11 cellular contexts compared by ENCODE assay signal in genomic region chr3:58048301-58048700, GRCh38. TPM values are rescaled to one million over a fixed set of nuclear protein-coding genes. Genes with fewer than 3 reads are reported as not detected.
A peak's percentile ranks its signal among the peaks of the same experiment; 100 is the strongest.
DNase-seq lines count a peak whose midpoint lies in the region; ATAC-seq and TF ChIP-seq lines count a peak whose summit lies in the region.
"Had no signal": no experiment of that assay in that cellular context is flagged by ENCODE, and none has a peak within 500 bp of the region (broad histone marks: within the 10 kb centered on the region; RNA-seq: fewer than 3 reads in every experiment).

No MANE protein-coding gene starts in this region.

- 50% methylated on average over 1 of the region's 4 CpGs; no CpG with 5 or more reads in 1 of the 2 experiments for WGBS in mesodermal cell (ENCODE audit: insufficient coverage in 2 of 2), 2 experiments

- no peaks in the 10 kb centered on the region for H3K9me3 ChIP-seq in PC-3 (ENCODE audit: low read length)
- H3K9me3 ChIP-seq in mesodermal cell (ENCODE audit: control insufficient read depth, low read length): no peaks in the 10 kb centered on the region
- no peaks in the 10 kb centered on the region for H3K9me3 ChIP-seq in WERI-Rb-1 (ENCODE audit: severe bottlenecking)

- POLR2A ChIA-PET in PC-3 (lab: Charles Lee; ENCODE audit: unreplicated experiment): interaction anchor here (0.7 kb wide), 1 partner anchor 36 kb away, joined by 4 read pairs; no protein-coding TSS in a partner anchor

- TF ChIP-seq CTCF in PC-3 (conservative IDR thresholded peaks at IDR 0.05; ENCODE audit: low read depth, low read length) (no peak), epithelial cell of esophagus (IDR thresholded peaks at IDR 0.05; ENCODE audit: insufficient read depth, low read depth, low read length, missing control alignments) (no peak), WERI-Rb-1 (IDR thresholded peaks at IDR 0.05; ENCODE audit: low read depth, low read length) (no peak)

- H4K20me1 ChIP-seq in PC-3 (ENCODE audit: low read length): peaks cover 14% of the 10 kb centered on the region

- H3K4me1 ChIP-seq in PC-3 (ENCODE audit: insufficient read depth, low read length) (peaks cover 70% of the 10 kb centered on the region), mesodermal cell (ENCODE audit: control insufficient read depth, insufficient read depth, low read length, poor library complexity, severe bottlenecking) (peaks cover 70% of the 10 kb centered on the region)

- CTCF ChIA-PET in PC-3 (lab: Charles Lee): no interaction called here

- peak overlapping the region; percentile 73 for H3K4me2 ChIP-seq in PC-3 (ENCODE audit: low read length)

- H3K9me2 ChIP-seq in PC-3 (replicated peaks; ENCODE audit: low read length): no peaks in the 10 kb centered on the region

- no peaks in the 10 kb centered on the region for H3K27me3 ChIP-seq in PC-3 (ENCODE audit: low read length)
- H3K27me3 ChIP-seq in WERI-Rb-1 (ENCODE audit: insufficient read depth, low read depth, severe bottlenecking): no peaks in the 10 kb centered on the region

- H2AFZ ChIP-seq in PC-3 (ENCODE audit: low read length): no peak overlapping the region

- peaks cover 44% of the 10 kb centered on the region for H3F3A ChIP-seq in PC-3 (ENCODE audit: low read length, unreplicated experiment)

- peaks cover 8% of the 10 kb centered on the region for H3K36me3 ChIP-seq in PC-3 (ENCODE audit: low read depth, low read length)
- peaks cover 7% of the 10 kb centered on the region for H3K36me3 ChIP-seq in mesodermal cell (ENCODE audit: control insufficient read depth, insufficient read depth, low read length)
- no peaks in the 10 kb centered on the region for H3K36me3 ChIP-seq in WERI-Rb-1

- H3K79me2 ChIP-seq in PC-3 (ENCODE audit: low read length): peaks cover 98% of the 10 kb centered on the region

- intact Hi-C loops in PC-3 (cut with micrococcal nuclease): no loop called here

- ATAC-seq in PC-3: no peak
- no peak for ATAC-seq in GM18861 (IDR thresholded peaks at IDR 0.05; ENCODE audit: unreplicated experiment)
- no peak for ATAC-seq in HG03571 (IDR thresholded peaks at IDR 0.05; ENCODE audit: unreplicated experiment)
- ATAC-seq: stimulated activated naive CD8-positive, alpha-beta T cell treated with anti-CD3 and anti-CD28 coated beads, Interleukin-15, Interleukin-2, amounts not matched to agents 100 U/mL and 50 U/mL, for 24 hours had no signal

- no TSS peak for BruUV-seq in PC-3 (replicated peaks; lab: Mats Ljungman, UMichigan)

- peak overlapping the region; percentile 47 for H3K9ac ChIP-seq in PC-3 (ENCODE audit: low read length)

- H3K27ac ChIP-seq in PC-3 (ENCODE audit: low read length) (peak overlapping the region; percentile 98), mesodermal cell (ENCODE audit: low read depth, low read length, severe bottlenecking) (peak overlapping the region; percentile 97), WERI-Rb-1 (no peak overlapping the region)
- H3K27ac ChIP-seq: SK-N-MC had no signal

- DNase-seq in A172 (ENCODE audit: low spot score) (peak; percentile 61), PC-3 (peak; percentile 33), epithelial cell of esophagus (ENCODE audit: low read depth) (peak; percentile 56), WERI-Rb-1 (no peak), T1000 (lab: John Stamatoyannopoulos, UW) (no peak)
- DNase-seq: AML-193; stimulated activated naive CD8-positive, alpha-beta T cell treated with anti-CD3 and anti-CD28 coated beads, Interleukin-15, Interleukin-2, amounts not matched to agents 100 U/mL and 50 U/mL, for 24 hours had no signal

- H3K4me3 ChIP-seq in PC-3 (ENCODE audit: low read length) (peak overlapping the region; percentile 34; the same call in 1 of the 2 replicates), epithelial cell of esophagus (ENCODE audit: low read length) (no peak overlapping the region), mesodermal cell (ENCODE audit: extremely low read depth, insufficient read depth, low read length, poor library complexity, severe bottlenecking) (no peak overlapping the region), WERI-Rb-1 (ENCODE audit: low read depth, low read length) (no peak overlapping the region)
- H3K4me3 ChIP-seq: SK-N-MC had no signal

RNA-seq across cellular contexts. Expression of gene FLNB, which starts 40.1 kb away (rescaled TPM):
- total RNA-seq in A172 (2014; rRNA removed; shearing (Covaris generic)): 225 and 260 TPM in 2 replicates
- 505 and 546 TPM in 2 replicates for total RNA-seq in PC-3 (2014; rRNA removed)
- polyA plus RNA-seq in mesodermal cell (2013, experiment 1 of 2): 135 TPM
- polyA plus RNA-seq in mesodermal cell (2013, experiment 2 of 2): 103 TPM

Comparison
In these comparisons a context has a peak if more than half of its experiments do, and no peak if none do; other contexts are left out.
1. DNase-seq: peak in A172 (single experiment), PC-3 (single experiment) and epithelial cell of esophagus (single experiment); none in WERI-Rb-1 (single experiment) and T1000 (single experiment).